Comparison of ENCODE assay signal across 1 cellular context in genomic region chr19:38851622-38852230, GRCh38.
TF ChIP-seq lines count a peak whose summit lies in the region.

No MANE protein-coding gene starts in this region.

TF ChIP-seq in HepG2, 621 proteins besides CTCF, POLR2A, EP300 and RAD21 (continued from another document and continues in another):
- TF ChIP-seq TFDP1 (CRISPR knock-in tag; IDR thresholded peaks at IDR 0.05; ENCODE audit: borderline replicate concordance) (peak; percentile 84; the same call in 1 of the 2 replicates), HINFP (CRISPR knock-in tag; IDR thresholded peaks at IDR 0.05; ENCODE audit: low read depth) (no peak; the same call in 1 of the 2 replicates), NKX3-1 (CRISPR knock-in tag; IDR thresholded peaks at IDR 0.05) (no peak), IRF9 (CRISPR knock-in tag; IDR thresholded peaks at IDR 0.05; ENCODE audit: borderline replicate concordance) (0 out of 2 replicates have a peak, but pooled peaks have one; percentile 53), EEA1 (CRISPR knock-in tag; IDR thresholded peaks at IDR 0.05; ENCODE audit: borderline replicate concordance) (0 out of 2 replicates have a peak, but pooled peaks have one; percentile 63), ZNF713 (CRISPR knock-in tag; IDR thresholded peaks at IDR 0.05) (no peak), HOXD1 (CRISPR knock-in tag; IDR thresholded peaks at IDR 0.05) (no peak), HNRNPL (IDR thresholded peaks at IDR 0.05; ENCODE audit: low read depth, low read length) (0 out of 2 replicates have a peak, but pooled peaks have one; percentile 14), NR2F2 (IDR thresholded peaks at IDR 0.05; ENCODE audit: borderline replicate concordance, low read depth) (no peak), ZBTB21 (CRISPR knock-in tag; IDR thresholded peaks at IDR 0.05) (no peak), ZBTB44 (CRISPR knock-in tag; IDR thresholded peaks at IDR 0.05) (no peak), THAP11 (CRISPR knock-in tag; IDR thresholded peaks at IDR 0.05) (peak; percentile 83; the same call in 1 of the 2 replicates), SP4 (CRISPR knock-in tag; IDR thresholded peaks at IDR 0.05) (peak; percentile 66; the same call in 1 of the 2 replicates), KMT2B (CRISPR knock-in tag; IDR thresholded peaks at IDR 0.05) (no peak), GTF3A (CRISPR knock-in tag; conservative IDR thresholded peaks at IDR 0.05) (no peak; the same call in 1 of the 2 replicates), STAT5B (CRISPR knock-in tag; IDR thresholded peaks at IDR 0.05) (no peak), ATRX (CRISPR knock-in tag; IDR thresholded peaks at IDR 0.05; ENCODE audit: borderline replicate concordance) (no peak), ASH2L (IDR thresholded peaks at IDR 0.05; ENCODE audit: insufficient read length, low read depth, low read length) (peak; percentile 14), ZNF605 (CRISPR knock-in tag; IDR thresholded peaks at IDR 0.05) (no peak), ZNF891 (CRISPR knock-in tag; IDR thresholded peaks at IDR 0.05) (no peak), RELA (CRISPR knock-in tag; IDR thresholded peaks at IDR 0.05) (no peak), TBP (CRISPR knock-in tag; IDR thresholded peaks at IDR 0.05) (no peak), JDP2 (CRISPR knock-in tag; IDR thresholded peaks at IDR 0.05; ENCODE audit: borderline replicate concordance) (no peak; the same call in 1 of the 2 replicates), ATF4 (CRISPR knock-in tag; IDR thresholded peaks at IDR 0.05) (peak in 1 of 2 experiments; percentile 32; a peak in 1 of 4 replicates), KLF16 (CRISPR knock-in tag; IDR thresholded peaks at IDR 0.05) (peak in 1 of 2 experiments; percentile 83; a peak in 2 of 4 replicates), NFRKB (IDR thresholded peaks at IDR 0.05) (no peak), CHD4 (IDR thresholded peaks at IDR 0.05; ENCODE audit: borderline replicate concordance, low read length) (no peak), RARG (CRISPR knock-in tag; IDR thresholded peaks at IDR 0.05; ENCODE audit: low read depth) (no peak), MYNN (CRISPR knock-in tag; IDR thresholded peaks at IDR 0.05; ENCODE audit: low read depth) (no peak), AKAP8 (CRISPR knock-in tag; IDR thresholded peaks at IDR 0.05) (no peak), ZSCAN5A (CRISPR knock-in tag; IDR thresholded peaks at IDR 0.05; ENCODE audit: borderline replicate concordance) (no peak), TEAD2 (CRISPR knock-in tag; IDR thresholded peaks at IDR 0.05) (0 out of 2 replicates have a peak, but pooled peaks have one; percentile 30), TGIF2 (CRISPR knock-in tag; IDR thresholded peaks at IDR 0.05) (peak; percentile 87), KDM1A (CRISPR knock-in tag; IDR thresholded peaks at IDR 0.05) (peak; percentile 26; the same call in 1 of the 2 replicates), ZNF101 (CRISPR knock-in tag; IDR thresholded peaks at IDR 0.05; ENCODE audit: borderline replicate concordance, low read depth) (0 out of 2 replicates have a peak, but pooled peaks have one; percentile 9), MBNL3 (CRISPR knock-in tag; conservative IDR thresholded peaks at IDR 0.05) (no peak), ZFP36L2 (CRISPR knock-in tag; IDR thresholded peaks at IDR 0.05) (no peak), MTA3 (CRISPR knock-in tag; IDR thresholded peaks at IDR 0.05) (no peak)
- TF ChIP-seq, protein P1, sequence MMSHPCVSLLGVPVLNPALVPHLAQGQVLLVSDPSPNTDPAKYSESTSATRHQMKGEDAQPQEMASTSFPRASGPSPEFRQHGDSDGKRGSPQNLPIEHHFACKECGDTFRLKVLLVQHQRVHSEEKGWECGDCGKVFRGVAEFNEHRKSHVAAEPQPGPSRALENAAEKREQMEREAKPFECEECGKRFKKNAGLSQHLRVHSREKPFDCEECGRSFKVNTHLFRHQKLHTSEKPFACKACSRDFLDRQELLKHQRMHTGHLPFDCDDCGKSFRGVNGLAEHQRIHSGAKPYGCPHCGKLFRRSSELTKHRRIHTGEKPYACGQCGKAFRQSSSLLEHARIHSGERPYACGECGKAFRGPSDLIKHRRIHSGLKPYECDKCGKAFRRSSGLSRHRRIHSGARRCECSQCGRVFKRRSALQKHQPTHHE (CRISPR knock-in tag; IDR thresholded peaks at IDR 0.05; ENCODE audit: borderline replicate concordance) = no peak
- TF ChIP-seq, protein P2, sequence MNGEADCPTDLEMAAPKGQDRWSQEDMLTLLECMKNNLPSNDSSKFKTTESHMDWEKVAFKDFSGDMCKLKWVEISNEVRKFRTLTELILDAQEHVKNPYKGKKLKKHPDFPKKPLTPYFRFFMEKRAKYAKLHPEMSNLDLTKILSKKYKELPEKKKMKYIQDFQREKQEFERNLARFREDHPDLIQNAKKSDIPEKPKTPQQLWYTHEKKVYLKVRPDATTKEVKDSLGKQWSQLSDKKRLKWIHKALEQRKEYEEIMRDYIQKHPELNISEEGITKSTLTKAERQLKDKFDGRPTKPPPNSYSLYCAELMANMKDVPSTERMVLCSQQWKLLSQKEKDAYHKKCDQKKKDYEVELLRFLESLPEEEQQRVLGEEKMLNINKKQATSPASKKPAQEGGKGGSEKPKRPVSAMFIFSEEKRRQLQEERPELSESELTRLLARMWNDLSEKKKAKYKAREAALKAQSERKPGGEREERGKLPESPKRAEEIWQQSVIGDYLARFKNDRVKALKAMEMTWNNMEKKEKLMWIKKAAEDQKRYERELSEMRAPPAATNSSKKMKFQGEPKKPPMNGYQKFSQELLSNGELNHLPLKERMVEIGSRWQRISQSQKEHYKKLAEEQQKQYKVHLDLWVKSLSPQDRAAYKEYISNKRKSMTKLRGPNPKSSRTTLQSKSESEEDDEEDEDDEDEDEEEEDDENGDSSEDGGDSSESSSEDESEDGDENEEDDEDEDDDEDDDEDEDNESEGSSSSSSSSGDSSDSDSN (CRISPR knock-in tag; IDR thresholded peaks at IDR 0.05) = no peak; the same call in 1 of the 2 replicates
- TF ChIP-seq, protein P3, sequence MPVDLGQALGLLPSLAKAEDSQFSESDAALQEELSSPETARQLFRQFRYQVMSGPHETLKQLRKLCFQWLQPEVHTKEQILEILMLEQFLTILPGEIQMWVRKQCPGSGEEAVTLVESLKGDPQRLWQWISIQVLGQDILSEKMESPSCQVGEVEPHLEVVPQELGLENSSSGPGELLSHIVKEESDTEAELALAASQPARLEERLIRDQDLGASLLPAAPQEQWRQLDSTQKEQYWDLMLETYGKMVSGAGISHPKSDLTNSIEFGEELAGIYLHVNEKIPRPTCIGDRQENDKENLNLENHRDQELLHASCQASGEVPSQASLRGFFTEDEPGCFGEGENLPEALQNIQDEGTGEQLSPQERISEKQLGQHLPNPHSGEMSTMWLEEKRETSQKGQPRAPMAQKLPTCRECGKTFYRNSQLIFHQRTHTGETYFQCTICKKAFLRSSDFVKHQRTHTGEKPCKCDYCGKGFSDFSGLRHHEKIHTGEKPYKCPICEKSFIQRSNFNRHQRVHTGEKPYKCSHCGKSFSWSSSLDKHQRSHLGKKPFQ (CRISPR knock-in tag; IDR thresholded peaks at IDR 0.05; ENCODE audit: insufficient replicate concordance) = no peak
- TF ChIP-seq, protein P4, sequence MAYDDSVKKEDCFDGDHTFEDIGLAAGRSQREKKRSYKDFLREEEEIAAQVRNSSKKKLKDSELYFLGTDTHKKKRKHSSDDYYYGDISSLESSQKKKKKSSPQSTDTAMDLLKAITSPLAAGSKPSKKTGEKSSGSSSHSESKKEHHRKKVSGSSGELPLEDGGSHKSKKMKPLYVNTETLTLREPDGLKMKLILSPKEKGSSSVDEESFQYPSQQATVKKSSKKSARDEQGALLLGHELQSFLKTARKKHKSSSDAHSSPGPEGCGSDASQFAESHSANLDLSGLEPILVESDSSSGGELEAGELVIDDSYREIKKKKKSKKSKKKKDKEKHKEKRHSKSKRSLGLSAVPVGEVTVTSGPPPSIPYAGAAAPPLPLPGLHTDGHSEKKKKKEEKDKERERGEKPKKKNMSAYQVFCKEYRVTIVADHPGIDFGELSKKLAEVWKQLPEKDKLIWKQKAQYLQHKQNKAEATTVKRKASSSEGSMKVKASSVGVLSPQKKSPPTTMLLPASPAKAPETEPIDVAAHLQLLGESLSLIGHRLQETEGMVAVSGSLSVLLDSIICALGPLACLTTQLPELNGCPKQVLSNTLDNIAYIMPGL (CRISPR knock-in tag; IDR thresholded peaks at IDR 0.05; ENCODE audit: borderline replicate concordance in 1 of 2, low read depth in 1 of 2) = peak; percentile 24 to 64; a peak in 2 of 4 replicates
- TF ChIP-seq, protein P5, sequence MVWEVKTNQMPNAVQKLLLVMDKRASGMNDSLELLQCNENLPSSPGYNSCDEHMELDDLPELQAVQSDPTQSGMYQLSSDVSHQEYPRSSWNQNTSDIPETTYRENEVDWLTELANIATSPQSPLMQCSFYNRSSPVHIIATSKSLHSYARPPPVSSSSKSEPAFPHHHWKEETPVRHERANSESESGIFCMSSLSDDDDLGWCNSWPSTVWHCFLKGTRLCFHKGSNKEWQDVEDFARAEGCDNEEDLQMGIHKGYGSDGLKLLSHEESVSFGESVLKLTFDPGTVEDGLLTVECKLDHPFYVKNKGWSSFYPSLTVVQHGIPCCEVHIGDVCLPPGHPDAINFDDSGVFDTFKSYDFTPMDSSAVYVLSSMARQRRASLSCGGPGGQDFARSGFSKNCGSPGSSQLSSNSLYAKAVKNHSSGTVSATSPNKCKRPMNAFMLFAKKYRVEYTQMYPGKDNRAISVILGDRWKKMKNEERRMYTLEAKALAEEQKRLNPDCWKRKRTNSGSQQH (CRISPR knock-in tag; IDR thresholded peaks at IDR 0.05; ENCODE audit: low read depth) = 0 out of 2 replicates have a peak, but pooled peaks have one; percentile 37
- TF ChIP-seq, protein P6, sequence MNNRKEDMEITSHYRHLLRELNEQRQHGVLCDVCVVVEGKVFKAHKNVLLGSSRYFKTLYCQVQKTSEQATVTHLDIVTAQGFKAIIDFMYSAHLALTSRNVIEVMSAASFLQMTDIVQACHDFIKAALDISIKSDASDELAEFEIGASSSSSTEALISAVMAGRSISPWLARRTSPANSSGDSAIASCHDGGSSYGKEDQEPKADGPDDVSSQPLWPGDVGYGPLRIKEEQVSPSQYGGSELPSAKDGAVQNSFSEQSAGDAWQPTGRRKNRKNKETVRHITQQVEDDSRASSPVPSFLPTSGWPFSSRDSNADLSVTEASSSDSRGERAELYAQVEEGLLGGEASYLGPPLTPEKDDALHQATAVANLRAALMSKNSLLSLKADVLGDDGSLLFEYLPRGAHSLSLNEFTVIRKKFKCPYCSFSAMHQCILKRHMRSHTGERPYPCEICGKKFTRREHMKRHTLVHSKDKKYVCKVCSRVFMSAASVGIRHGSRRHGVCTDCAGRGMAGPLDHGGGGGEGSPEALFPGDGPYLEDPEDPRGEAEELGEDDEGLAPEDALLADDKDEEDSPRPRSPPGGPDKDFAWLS (CRISPR knock-in tag; IDR thresholded peaks at IDR 0.05; ENCODE audit: borderline replicate concordance) = no peak
